ENCODE assay signal across 29 cellular contexts in genomic region chr2:106293379-106293778, GRCh38.
"Had no signal": no experiment of that assay in that cellular context is flagged by ENCODE, and none has a peak within 500 bp of the region (broad histone marks: within the 10 kb centered on the region; RNA-seq: fewer than 3 reads in every experiment).

No MANE protein-coding gene starts in this region.

- H3K9me3 ChIP-seq: ovary, psoas muscle, spleen, suprapubic skin, testis, tibial artery, transverse colon, upper lobe of right lung, uterus had no signal

- H3K4me3 ChIP-seq: ovary, psoas muscle, skin epidermis, smooth muscle cell, spleen, suprapubic skin, testis, tibial artery, transverse colon, upper lobe of right lung, uterus had no signal

- H3K4me1 ChIP-seq: parathyroid adenoma, psoas muscle, spleen, suprapubic skin, testis, tibial artery, transverse colon, upper lobe of right lung, uterus had no signal

- ATAC-seq: naive thymus-derived CD8-positive, alpha-beta T cell; natural killer cell treated with Interleukin-12 subunit alpha and Interleukin-12 subunit beta and Interleukin-15 and Interleukin-18, amount 100 ng/mL, for 72 hours; psoas muscle; right cardiac atrium; sciatic nerve; stimulated activated memory B cell treated with anti-CD40 and anti-IgM and Interleukin-4, amounts not matched to agents 10 μg/mL and 1 μg/mL and 100 μg/mL, for 72 hours; stimulated activated naive CD8-positive, alpha-beta T cell treated with anti-CD3 and anti-CD28 coated beads, Interleukin-15, amount 100 ng/mL, for 72 hours; stimulated activated naive CD8-positive, alpha-beta T cell treated with anti-CD3 and anti-CD28 coated beads, Interleukin-15, Interleukin-2, amounts not matched to agents 100 U/mL and 50 U/mL, for 24 hours; upper lobe of right lung had no signal

- H3K27ac ChIP-seq: ovary, parathyroid adenoma, psoas muscle, skin epidermis, spleen, suprapubic skin, testis, tibial artery, transverse colon, upper lobe of right lung, uterus had no signal

- H3K36me3 ChIP-seq: ovary, spleen, suprapubic skin, tibial artery, transverse colon, upper lobe of right lung, uterus had no signal

- H3K9ac ChIP-seq: parathyroid adenoma had no signal

- H3K27me3 ChIP-seq: ovary, spleen, suprapubic skin, testis, tibial artery, transverse colon, upper lobe of right lung, uterus had no signal

- DNase-seq: naive thymus-derived CD8-positive, alpha-beta T cell; nephron progenitor cell; occipital lobe; ovary; posterior cingulate gyrus; psoas muscle; right cardiac atrium; spleen; stimulated activated CD4-positive, alpha-beta T cell treated with anti-CD3 and anti-CD28 coated beads, Interleukin-12 subunit alpha, Interleukin-12 subunit beta, amount 100 ng/mL, for 4 hours; stimulated activated CD4-positive, alpha-beta T cell treated with anti-CD3 and anti-CD28 coated beads, Interleukin-1b, Interleukin-23, amount 100 ng/mL, for 48 hours; stimulated activated CD4-positive, alpha-beta T cell treated with anti-CD3 and anti-CD28 coated beads, Interleukin-4, amount 100 ng/mL, for 1 hour; stimulated activated CD4-positive, alpha-beta T cell treated with anti-CD3 and anti-CD28 coated beads, Interleukin-4, amount 100 ng/mL, for 4 hours; stimulated activated CD8-positive, alpha-beta memory T cell treated with anti-CD3 and anti-CD28 coated beads, Interleukin-4, amount 100 ng/mL, for 48 hours; stimulated activated naive CD4-positive, alpha-beta T cell; stimulated activated naive CD8-positive, alpha-beta T cell treated with anti-CD3 and anti-CD28 coated beads, Interleukin-15, amount 100 ng/mL, for 72 hours; stimulated activated naive CD8-positive, alpha-beta T cell treated with anti-CD3 and anti-CD28 coated beads, Interleukin-15, Interleukin-2, amounts not matched to agents 100 U/mL and 50 U/mL, for 24 hours; substantia nigra; testis; tibial artery; transverse colon; upper lobe of right lung; uterus had no signal
